In the genomic region with DNA sequence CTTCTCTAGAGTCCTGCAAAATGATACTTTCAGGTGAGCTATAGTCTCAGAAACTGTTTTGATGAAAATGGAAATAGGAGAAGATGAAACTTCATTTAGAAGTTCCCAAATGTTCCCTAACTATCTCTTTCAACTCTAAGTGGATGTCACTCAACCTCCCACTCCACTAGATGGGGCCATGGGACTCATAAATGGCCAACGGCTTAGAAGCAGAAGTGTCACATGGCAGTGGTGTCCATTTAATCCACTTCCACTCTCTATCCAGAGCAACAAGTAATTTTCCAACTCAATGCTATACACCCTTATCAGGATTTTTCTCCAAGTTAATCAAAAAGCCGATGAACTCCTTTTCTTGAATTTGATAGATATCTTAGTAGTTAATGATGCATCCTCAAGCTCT, we compare ENCODE assay signal across 10 cellular contexts.
DNase-seq lines count a peak whose midpoint lies in the region; ATAC-seq, FAIRE-seq and TF ChIP-seq lines count a peak whose summit lies in the region.
"Had no signal": no experiment of that assay in that cellular context is flagged by ENCODE, and none has a peak within 500 bp of the region (broad histone marks: within the 10 kb centered on the region; RNA-seq: fewer than 3 reads in every experiment).

No MANE protein-coding gene starts in this region.

- H3K27me3 ChIP-seq in pancreas: no peaks in the 10 kb centered on the region
- H3K27me3 ChIP-seq: BLaER1 treated with 17β-estradiol and CSF1 and Interleukin-3, amounts not matched to agents 10 nM and 100 nM had no signal

- no peaks in the 10 kb centered on the region for H3K36me3 ChIP-seq in pancreas
- H3K36me3 ChIP-seq: BLaER1 treated with 17β-estradiol and CSF1 and Interleukin-3, amounts not matched to agents 10 nM and 100 nM had no signal

- H3K27ac ChIP-seq in pancreas: no peak overlapping the region
- H3K27ac ChIP-seq: BLaER1 treated with 17β-estradiol and CSF1 and Interleukin-3, amounts not matched to agents 10 nM and 100 nM; HL-60 had no signal

- TF ChIP-seq CTCF in pancreas (IDR thresholded peaks at IDR 0.05): no peak

- no peak for FAIRE-seq in pancreas (lab: Jason Lieb, UNC)

- DNase-seq in NCI-H82 (lab: John Stamatoyannopoulos, UW) (peak; percentile 65), NCI-H82 treated with DMSO at 0.1 percent for 48 hours (lab: John Stamatoyannopoulos, UW; ENCODE audit: unreplicated experiment) (no peak), NAMALWA (ENCODE audit: low spot score) (peak; percentile 42), dermis blood vessel endothelial cell (peak; percentile 41), stromal cell of bone marrow (ENCODE audit: low read depth) (peak; percentile 18), putamen (ENCODE audit: low spot score) (no peak), pancreas (no peak)

- intact Hi-C loops in pancreas (cut with DNase I): no loop called here

- 53 to 56% methylated on average over 2 of the region's 2 CpGs for WGBS in pancreas, 2 donors

- ATAC-seq in GM19397 (IDR thresholded peaks at IDR 0.05; ENCODE audit: unreplicated experiment): no peak
- ATAC-seq in pancreas: no peak

- H3K9me3 ChIP-seq in pancreas: no peaks in the 10 kb centered on the region
- H3K9me3 ChIP-seq: BLaER1 treated with 17β-estradiol and CSF1 and Interleukin-3, amounts not matched to agents 10 nM and 100 nM had no signal

- no peaks in the 10 kb centered on the region for H3K4me1 ChIP-seq in pancreas
- H3K4me1 ChIP-seq: BLaER1 treated with 17β-estradiol and CSF1 and Interleukin-3, amounts not matched to agents 10 nM and 100 nM had no signal

- H3K4me3 ChIP-seq in pancreas: no peak overlapping the region
- H3K4me3 ChIP-seq: BLaER1 treated with 17β-estradiol and CSF1 and Interleukin-3, amounts not matched to agents 10 nM and 100 nM had no signal

Comparison
In these comparisons a context has a peak if more than half of its experiments do, and no peak if none do; other contexts are left out.
1. DNase-seq: peak in NCI-H82 (single experiment), NAMALWA (single experiment), dermis blood vessel endothelial cell (single experiment) and stromal cell of bone marrow (single experiment); none in NCI-H82 treated with DMSO at 0.1 percent for 48 hours (single experiment), putamen (single experiment) and pancreas (0 of 6).